ENCODE assay signal across 13 cellular contexts in the genomic region with DNA sequence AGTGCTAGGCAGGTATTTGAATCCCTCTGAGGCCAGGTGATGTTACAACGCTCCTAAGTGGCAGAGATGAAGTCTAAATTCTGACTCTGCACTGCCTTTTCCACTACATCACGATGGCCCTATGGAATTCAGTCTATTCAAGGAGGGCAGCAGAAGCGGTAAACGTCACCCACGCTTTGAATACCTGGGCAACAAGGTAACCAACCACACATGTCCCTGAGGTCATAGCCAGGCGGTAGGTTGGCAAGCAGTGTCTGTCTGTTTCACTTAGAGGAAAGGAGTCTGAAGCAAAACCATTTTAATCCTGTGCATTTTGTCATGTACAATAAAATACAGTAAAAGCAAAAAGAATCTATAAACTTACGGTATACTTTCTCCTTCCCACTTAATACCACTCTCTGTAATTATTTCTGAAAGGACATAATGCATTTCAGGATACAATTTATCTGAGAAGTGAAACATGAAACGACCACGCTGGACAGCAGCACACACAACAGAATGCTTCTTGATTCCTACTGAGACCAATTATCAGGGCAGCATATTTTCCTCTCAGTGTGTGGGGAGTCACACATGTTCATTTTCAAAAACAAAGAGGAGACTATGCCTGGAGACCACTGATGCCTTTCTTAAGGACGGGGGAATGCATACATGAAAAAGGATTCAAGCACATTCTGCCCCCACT. TPM values are rescaled to one million over a fixed set of nuclear protein-coding genes. Genes with fewer than 3 reads are reported as not detected.
DNase-seq lines count a peak whose midpoint lies in the region; ATAC-seq, FAIRE-seq and TF ChIP-seq lines count a peak whose summit lies in the region.
"Had no signal": no experiment of that assay in that cellular context is flagged by ENCODE, and none has a peak within 500 bp of the region (broad histone marks: within the 10 kb centered on the region; RNA-seq: fewer than 3 reads in every experiment).

No MANE protein-coding gene starts in this region.

- no peak for TF ChIP-seq RAD21 in K562 (CRISPR knock-in tag; conservative IDR thresholded peaks at IDR 0.05 in 1 of 2, IDR thresholded peaks at IDR 0.05 in 1 of 2)

- ATAC-seq in K562, result peak; percentile 38
- no peak for ATAC-seq in mucosa of descending colon
- no peak for ATAC-seq in GM21381 (IDR thresholded peaks at IDR 0.05; ENCODE audit: unreplicated experiment)

- no peaks in the 10 kb centered on the region for H3K27me3 ChIP-seq in K562 (ENCODE audit: control insufficient read depth in 2 of 2, insufficient read depth in 2 of 2, low read length in 2 of 2)

- H3K4me1 ChIP-seq in K562 (replicated peaks in 1 of 2; ENCODE audit: control insufficient read depth in 2 of 2, insufficient read depth in 2 of 2, low read length in 2 of 2), result peaks cover 23 to 32% of the 10 kb centered on the region in 2 experiments; a peak in 4 of 5 replicates
- H3K4me1 ChIP-seq in mucosa of descending colon (ENCODE audit: low read depth), result no peaks in the 10 kb centered on the region

- H2AFZ ChIP-seq in K562 (ENCODE audit: low read depth, low read length), result peak overlapping the region; percentile 93

- H3K79me2 ChIP-seq in K562 (ENCODE audit: control insufficient read depth, insufficient read depth, low read length), result no peaks in the 10 kb centered on the region

- in situ Hi-C loops in K562 (cut with MboI), result no loop called here

- POLR2A ChIA-PET in K562 (lab: Yijun Ruan, JAX), result interaction anchor here (0.7 to 1.7 kb wide), 3 partner anchors 10 to 119 kb away, joined by 3 to 5 read pairs (median 4); no protein-coding TSS in a partner anchor

- no peak overlapping the region; a peak in 1 of 4 replicates for H3K9ac ChIP-seq in K562 (ENCODE audit: insufficient read depth in 1 of 2, low read depth in 2 of 2, low read length in 2 of 2)

- TF ChIP-seq POLR2A in K562 (conservative IDR thresholded peaks at IDR 0.05), result no peak

- peaks cover 5% of the 10 kb centered on the region for H3K36me3 ChIP-seq in K562 (ENCODE audit: control insufficient read depth, insufficient read depth, low read length)
- H3K36me3 ChIP-seq in mucosa of descending colon (ENCODE audit: low read depth), result no peaks in the 10 kb centered on the region

- no peaks in the 10 kb centered on the region for H3K36me3 Mint-ChIP-seq in neural crest cell (ENCODE audit: low read depth)

- intact Hi-C loops in K562 (cut with micrococcal nuclease), result loop anchor here (2.0 kb wide), 1 partner anchor 51 kb away; a partner anchor contains a TSS
- intact Hi-C loops in mucosa of descending colon (cut with DNase I, micrococcal nuclease), result no loop called here

- peaks cover 22% of the 10 kb centered on the region for H3K4me1 Mint-ChIP-seq in neural crest cell

- no peaks in the 10 kb centered on the region for H3K9me3 ChIP-seq in K562 (replicated peaks; ENCODE audit: control insufficient read depth, insufficient read depth, low read depth, low read length)
- no peaks in the 10 kb centered on the region for H3K9me3 ChIP-seq in mucosa of descending colon

- no peak for FAIRE-seq in K562 (lab: Jason Lieb, UNC)
- FAIRE-seq: H1 had no signal

- TF ChIP-seq CTCF in K562 (IDR thresholded peaks at IDR 0.05 in 2 of 3, conservative IDR thresholded peaks at IDR 0.05 in 1 of 3; ENCODE audit: insufficient read depth in 2 of 3, low read depth in 1 of 3, low read length in 3 of 3), result no peak
- no peak for TF ChIP-seq CTCF in neural crest cell (conservative IDR thresholded peaks at IDR 0.05)
- TF ChIP-seq CTCF in mucosa of descending colon (IDR thresholded peaks at IDR 0.05), result no peak

- BruUV-seq in K562 (replicated peaks; lab: Mats Ljungman, UMichigan), result no TSS peak

- no peak for TF ChIP-seq EP300 in K562 (IDR thresholded peaks at IDR 0.05; ENCODE audit: low read length)

- 58% methylated on average over 10 of the region's 10 CpGs for WGBS in K562 (ENCODE audit: insufficient coverage, low coverage, missing lambda C conversion rate)

- no peaks in the 10 kb centered on the region for H3K9me3 Mint-ChIP-seq in neural crest cell
- H3K9me3 Mint-ChIP-seq: activated CD4-positive, alpha-beta T cell treated with anti-CD3 and anti-CD28 coated beads, Interleukin-2, amount 10 ng/mL, durations not matched to agents 24 days and 14 days; dendritic cell treated with granulocyte-macrophage colony-stimulating factor and Interleukin-4, amounts not matched to agents 40 ng/mL and 50 ng/mL, for 4 days; T-helper 1 cell treated with Interleukin-12 subunit alpha and Interleukin-12 subunit beta and Interleukin-4 antibody, amounts not matched to agents 30 μg/mL and 1 μg/mL, for 36 hours had no signal

- DNase-seq in Kasumi-1 (lab: John Stamatoyannopoulos, UW), result peak; percentile 15 to 39
- peak; percentile 62 for DNase-seq in NCI-H748 (lab: John Stamatoyannopoulos, UW; ENCODE audit: unreplicated experiment)
- no peak for DNase-seq in K562 (ENCODE audit: extremely low read depth in 1 of 4, low spot score in 3 of 4)
- DNase-seq in neural crest cell (ENCODE audit: low read depth, low spot score), result no peak
- DNase-seq in mucosa of descending colon, result no peak
- no peak for DNase-seq in activated CD8-positive, alpha-beta memory T cell treated with anti-CD3 and anti-CD28 coated beads for 24 hours
- DNase-seq: activated CD4-positive, alpha-beta T cell treated with anti-CD3 and anti-CD28 coated beads, Interleukin-2, amount 10 ng/mL, durations not matched to agents 24 days and 14 days; amniotic stem cell; NCI-H510A had no signal

- peak overlapping the region; percentile 51; the same call in 1 of the 2 replicates for H3K4me2 ChIP-seq in K562 (ENCODE audit: insufficient read depth, low read length)

- no peak overlapping the region for H3K4me3 Mint-ChIP-seq in neural crest cell
- H3K4me3 Mint-ChIP-seq: activated CD4-positive, alpha-beta T cell treated with anti-CD3 and anti-CD28 coated beads, Interleukin-2, amount 10 ng/mL, durations not matched to agents 24 days and 14 days; T-helper 1 cell treated with Interleukin-12 subunit alpha and Interleukin-12 subunit beta and Interleukin-4 antibody, amounts not matched to agents 30 μg/mL and 1 μg/mL, for 36 hours had no signal

- H4K20me1 ChIP-seq in K562 (replicated peaks; ENCODE audit: control insufficient read depth, insufficient read depth, low read length), result no peaks in the 10 kb centered on the region

- H3K4me3 ChIP-seq in K562 (no peak overlapping the region), mucosa of descending colon (no peak overlapping the region)

- no peaks in the 10 kb centered on the region for H3K27me3 Mint-ChIP-seq in neural crest cell (ENCODE audit: low read depth)
- H3K27me3 Mint-ChIP-seq: activated CD4-positive, alpha-beta T cell treated with anti-CD3 and anti-CD28 coated beads, Interleukin-2, amount 10 ng/mL, durations not matched to agents 24 days and 14 days; dendritic cell treated with granulocyte-macrophage colony-stimulating factor and Interleukin-4, amounts not matched to agents 40 ng/mL and 50 ng/mL, for 4 days had no signal

- H3K9me1 ChIP-seq in K562 (ENCODE audit: control insufficient read depth, insufficient read depth, low read length), result no peaks in the 10 kb centered on the region

- H3K27ac ChIP-seq in K562 (ENCODE audit: extremely low read depth, low read depth, low read length), result peak overlapping the region; percentile 70; the same call in 1 of the 3 replicates

- CTCF ChIA-PET in K562 (lab: Yijun Ruan, JAX; ENCODE audit: low intra/inter-chr PET ratio), result no interaction called here

- H3K27ac Mint-ChIP-seq in neural crest cell (ENCODE audit: unreplicated experiment), result peak overlapping the region; percentile 28
- H3K27ac Mint-ChIP-seq: activated CD4-positive, alpha-beta T cell treated with anti-CD3 and anti-CD28 coated beads, Interleukin-2, amount 10 ng/mL, durations not matched to agents 24 days and 14 days; dendritic cell treated with granulocyte-macrophage colony-stimulating factor and Interleukin-4, amounts not matched to agents 40 ng/mL and 50 ng/mL, for 4 days; T-helper 1 cell treated with Interleukin-12 subunit alpha and Interleukin-12 subunit beta and Interleukin-4 antibody, amounts not matched to agents 30 μg/mL and 1 μg/mL, for 36 hours had no signal

RNA-seq across cellular contexts. Expression of a gene that starts 51.3 kb away (rescaled TPM):
- 43.6 and 51.3 TPM in 2 replicates for total RNA-seq in K562 (2011; cell fraction: chromatin; rRNA removed; ENCODE audit: low replicate concordance)
- 17.5 and 22.8 TPM in 2 replicates for total RNA-seq in K562 (2011; cell fraction: nucleolus; rRNA removed)
- 9.8 and 24.3 TPM in 2 replicates for total RNA-seq in K562 (2011; cell fraction: nucleoplasm; rRNA removed)
- total RNA-seq in K562 (2014; rRNA removed), result 4.7 and 5.1 TPM in 2 replicates
- total RNA-seq in K562 (2014; rRNA removed; fragmentation: Illumina TruSeq; extraction: Trizol), result 4.3 and 4.4 TPM in 2 replicates
- 4.9 TPM in 2 replicates for total RNA-seq in K562 (2015; rRNA removed; fragmentation: Illumina TruSeq; extraction: Trizol)
- total RNA-seq in K562 (2021), result 8.9 and 9.3 TPM in 2 replicates
- polyA plus RNA-seq in K562 (2011; rRNA removed), result 4.5 and 7.0 TPM in 2 replicates
- polyA plus RNA-seq in K562 (2011; cell fraction: cytosol; rRNA removed), result 10.6 and 14.2 TPM in 2 replicates
- polyA plus RNA-seq in K562 (2011; cell fraction: nucleus; rRNA removed), result 10.6 and 27.2 TPM in 2 replicates
- polyA plus RNA-seq in K562 (2012), result 2.6 and 3.4 TPM in 2 replicates
- 4.9 and 6.7 TPM in 2 replicates for polyA plus RNA-seq in K562 (2014; fragmentation: Illumina TruSeq; extraction: Trizol)
- under 1 TPM; 0.89 to 0.94 TPM for polyA plus RNA-seq in K562 (2014; fragmentation: Nextera tagmentation; extraction: Ambion mirVana)
- polyA plus RNA-seq in K562 (2014; rRNA removed), result 3.1 and 4.2 TPM in 2 replicates
- polyA minus RNA-seq in K562 (2011; rRNA and poly(A)+ RNA removed), result 14.6 and 17.6 TPM in 2 replicates
- polyA minus RNA-seq in K562 (2011; cell fraction: cytosol; rRNA and poly(A)+ RNA removed), result 10.1 and 14.1 TPM in 2 replicates
- 8.3 and 11.3 TPM in 2 replicates for polyA minus RNA-seq in K562 (2011; cell fraction: nucleus; rRNA and poly(A)+ RNA removed)
- 18.5 and 20.1 TPM in 2 replicates for total RNA-seq in neural crest cell
- 10 to 100 TPM; 12.1 to 17.9 (median 14.0) TPM for total RNA-seq in mucosa of descending colon

RNA-seq across cellular contexts. Expression of a gene that starts 56.0 kb away (rescaled TPM):
- total RNA-seq in K562 (2011; cell fraction: chromatin; rRNA removed; ENCODE audit: low replicate concordance), result 121 TPM in 2 replicates
- total RNA-seq in K562 (2011; cell fraction: nucleolus; rRNA removed), result 60.9 and 64.5 TPM in 2 replicates
- total RNA-seq in K562 (2011; cell fraction: nucleoplasm; rRNA removed), result 77.7 and 91.8 TPM in 2 replicates
- 23.9 and 32.1 TPM in 2 replicates for total RNA-seq in K562 (2014; rRNA removed)
- 22.1 and 23.6 TPM in 2 replicates for total RNA-seq in K562 (2014; rRNA removed; fragmentation: Illumina TruSeq; extraction: Trizol)
- 25.8 and 27.2 TPM in 2 replicates for total RNA-seq in K562 (2015; rRNA removed; fragmentation: Illumina TruSeq; extraction: Trizol)
- 39.4 and 42.6 TPM in 2 replicates for total RNA-seq in K562 (2021)
- polyA plus RNA-seq in K562 (2011; rRNA removed), result 19.3 and 26.0 TPM in 2 replicates
- 16.9 and 29.9 TPM in 2 replicates for polyA plus RNA-seq in K562 (2011; cell fraction: cytosol; rRNA removed)
- polyA plus RNA-seq in K562 (2011; cell fraction: nucleus; rRNA removed), result 76.8 and 117 TPM in 2 replicates
- polyA plus RNA-seq in K562 (2012), result 24.8 and 31.1 TPM in 2 replicates
- 33.5 and 34.0 TPM in 2 replicates for polyA plus RNA-seq in K562 (2014; fragmentation: Illumina TruSeq; extraction: Trizol)
- 10 to 100 TPM in 1 of 2 experiments, 1 to 10 TPM in 1; 7.1 to 11.6 TPM for polyA plus RNA-seq in K562 (2014; fragmentation: Nextera tagmentation; extraction: Ambion mirVana)
- polyA plus RNA-seq in K562 (2014; rRNA removed), result 19.8 and 23.6 TPM in 2 replicates
- polyA minus RNA-seq in K562 (2011; rRNA and poly(A)+ RNA removed), result 17.6 and 31.5 TPM in 2 replicates
- 7.6 and 22.7 TPM in 2 replicates for polyA minus RNA-seq in K562 (2011; cell fraction: cytosol; rRNA and poly(A)+ RNA removed)
- polyA minus RNA-seq in K562 (2011; cell fraction: nucleus; rRNA and poly(A)+ RNA removed), result 28.4 and 32.2 TPM in 2 replicates
- 56.9 and 58.6 TPM in 2 replicates for total RNA-seq in neural crest cell
- total RNA-seq in mucosa of descending colon, result 10 to 100 TPM; 19.5 to 27.0 (median 23.7) TPM

Comparison
In these comparisons a context has a peak if more than half of its experiments do, and no peak if none do; other contexts are left out.
1. DNase-seq: peak in Kasumi-1 (2 of 2) and NCI-H748 (single experiment); none in K562 (0 of 4), neural crest cell (single experiment), mucosa of descending colon (0 of 3) and activated CD8-positive, alpha-beta memory T cell treated with anti-CD3 and anti-CD28 coated beads for 24 hours (single experiment).